2 cellular contexts compared by ENCODE assay signal in genomic region chr1:109383850-109384249, GRCh38.
TF ChIP-seq lines count a peak whose summit lies in the region.

No MANE protein-coding gene starts in this region.

TF ChIP-seq in SK-N-SH treated with all-trans-retinoic acid at 6 μM for 48 hours, 23 proteins besides CTCF, POLR2A, EP300 and RAD21:
- TF ChIP-seq, protein P1, sequence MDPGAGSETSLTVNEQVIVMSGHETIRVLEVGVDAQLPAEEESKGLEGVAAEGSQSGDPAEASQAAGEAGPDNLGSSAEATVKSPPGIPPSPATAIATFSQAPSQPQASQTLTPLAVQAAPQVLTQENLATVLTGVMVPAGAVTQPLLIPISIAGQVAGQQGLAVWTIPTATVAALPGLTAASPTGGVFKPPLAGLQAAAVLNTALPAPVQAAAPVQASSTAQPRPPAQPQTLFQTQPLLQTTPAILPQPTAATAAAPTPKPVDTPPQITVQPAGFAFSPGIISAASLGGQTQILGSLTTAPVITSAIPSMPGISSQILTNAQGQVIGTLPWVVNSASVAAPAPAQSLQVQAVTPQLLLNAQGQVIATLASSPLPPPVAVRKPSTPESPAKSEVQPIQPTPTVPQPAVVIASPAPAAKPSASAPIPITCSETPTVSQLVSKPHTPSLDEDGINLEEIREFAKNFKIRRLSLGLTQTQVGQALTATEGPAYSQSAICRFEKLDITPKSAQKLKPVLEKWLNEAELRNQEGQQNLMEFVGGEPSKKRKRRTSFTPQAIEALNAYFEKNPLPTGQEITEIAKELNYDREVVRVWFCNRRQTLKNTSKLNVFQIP (CRISPR knock-in tag; IDR thresholded peaks at IDR 0.05; ENCODE audit: borderline replicate concordance, low read depth): no peak
- TF ChIP-seq ZC3H10 (CRISPR knock-in tag; IDR thresholded peaks at IDR 0.05): no peak
- TF ChIP-seq, protein P2, sequence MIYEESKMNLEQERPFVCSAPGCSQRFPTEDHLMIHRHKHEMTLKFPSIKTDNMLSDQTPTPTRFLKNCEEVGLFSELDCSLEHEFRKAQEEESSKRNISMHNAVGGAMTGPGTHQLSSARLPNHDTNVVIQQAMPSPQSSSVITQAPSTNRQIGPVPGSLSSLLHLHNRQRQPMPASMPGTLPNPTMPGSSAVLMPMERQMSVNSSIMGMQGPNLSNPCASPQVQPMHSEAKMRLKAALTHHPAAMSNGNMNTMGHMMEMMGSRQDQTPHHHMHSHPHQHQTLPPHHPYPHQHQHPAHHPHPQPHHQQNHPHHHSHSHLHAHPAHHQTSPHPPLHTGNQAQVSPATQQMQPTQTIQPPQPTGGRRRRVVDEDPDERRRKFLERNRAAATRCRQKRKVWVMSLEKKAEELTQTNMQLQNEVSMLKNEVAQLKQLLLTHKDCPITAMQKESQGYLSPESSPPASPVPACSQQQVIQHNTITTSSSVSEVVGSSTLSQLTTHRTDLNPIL (CRISPR knock-in tag; IDR thresholded peaks at IDR 0.05; ENCODE audit: low read depth): no peak
- TF ChIP-seq PPARA (CRISPR knock-in tag; IDR thresholded peaks at IDR 0.05; ENCODE audit: borderline replicate concordance): no peak
- TF ChIP-seq PATZ1 (CRISPR knock-in tag; IDR thresholded peaks at IDR 0.05; ENCODE audit: borderline replicate concordance): no peak
- no peak for TF ChIP-seq GLIS3 (CRISPR knock-in tag; IDR thresholded peaks at IDR 0.05)
- TF ChIP-seq SNAI2 (CRISPR knock-in tag; IDR thresholded peaks at IDR 0.05): no peak
- TF ChIP-seq ZNF8 (CRISPR knock-in tag; IDR thresholded peaks at IDR 0.05): no peak
- TF ChIP-seq, protein P3, sequence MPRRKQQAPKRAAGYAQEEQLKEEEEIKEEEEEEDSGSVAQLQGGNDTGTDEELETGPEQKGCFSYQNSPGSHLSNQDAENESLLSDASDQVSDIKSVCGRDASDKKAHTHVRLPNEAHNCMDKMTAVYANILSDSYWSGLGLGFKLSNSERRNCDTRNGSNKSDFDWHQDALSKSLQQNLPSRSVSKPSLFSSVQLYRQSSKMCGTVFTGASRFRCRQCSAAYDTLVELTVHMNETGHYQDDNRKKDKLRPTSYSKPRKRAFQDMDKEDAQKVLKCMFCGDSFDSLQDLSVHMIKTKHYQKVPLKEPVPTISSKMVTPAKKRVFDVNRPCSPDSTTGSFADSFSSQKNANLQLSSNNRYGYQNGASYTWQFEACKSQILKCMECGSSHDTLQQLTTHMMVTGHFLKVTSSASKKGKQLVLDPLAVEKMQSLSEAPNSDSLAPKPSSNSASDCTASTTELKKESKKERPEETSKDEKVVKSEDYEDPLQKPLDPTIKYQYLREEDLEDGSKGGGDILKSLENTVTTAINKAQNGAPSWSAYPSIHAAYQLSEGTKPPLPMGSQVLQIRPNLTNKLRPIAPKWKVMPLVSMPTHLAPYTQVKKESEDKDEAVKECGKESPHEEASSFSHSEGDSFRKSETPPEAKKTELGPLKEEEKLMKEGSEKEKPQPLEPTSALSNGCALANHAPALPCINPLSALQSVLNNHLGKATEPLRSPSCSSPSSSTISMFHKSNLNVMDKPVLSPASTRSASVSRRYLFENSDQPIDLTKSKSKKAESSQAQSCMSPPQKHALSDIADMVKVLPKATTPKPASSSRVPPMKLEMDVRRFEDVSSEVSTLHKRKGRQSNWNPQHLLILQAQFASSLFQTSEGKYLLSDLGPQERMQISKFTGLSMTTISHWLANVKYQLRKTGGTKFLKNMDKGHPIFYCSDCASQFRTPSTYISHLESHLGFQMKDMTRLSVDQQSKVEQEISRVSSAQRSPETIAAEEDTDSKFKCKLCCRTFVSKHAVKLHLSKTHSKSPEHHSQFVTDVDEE (CRISPR knock-in tag; IDR thresholded peaks at IDR 0.05): no peak
- TF ChIP-seq TCF4 (CRISPR knock-in tag; IDR thresholded peaks at IDR 0.05; ENCODE audit: borderline replicate concordance): no peak
- no peak for TF ChIP-seq ESRRG (CRISPR knock-in tag; IDR thresholded peaks at IDR 0.05)
- TF ChIP-seq ISL1 (CRISPR knock-in tag; IDR thresholded peaks at IDR 0.05): no peak
- TF ChIP-seq CSDC2 (CRISPR knock-in tag; IDR thresholded peaks at IDR 0.05): no peak
- no peak for TF ChIP-seq BACH2 (CRISPR knock-in tag; IDR thresholded peaks at IDR 0.05; ENCODE audit: borderline replicate concordance)
- no peak for TF ChIP-seq RARB (CRISPR knock-in tag; IDR thresholded peaks at IDR 0.05)
- TF ChIP-seq ZNF565 (CRISPR knock-in tag; conservative IDR thresholded peaks at IDR 0.05; ENCODE audit: low read depth): no peak
- TF ChIP-seq, protein P4, sequence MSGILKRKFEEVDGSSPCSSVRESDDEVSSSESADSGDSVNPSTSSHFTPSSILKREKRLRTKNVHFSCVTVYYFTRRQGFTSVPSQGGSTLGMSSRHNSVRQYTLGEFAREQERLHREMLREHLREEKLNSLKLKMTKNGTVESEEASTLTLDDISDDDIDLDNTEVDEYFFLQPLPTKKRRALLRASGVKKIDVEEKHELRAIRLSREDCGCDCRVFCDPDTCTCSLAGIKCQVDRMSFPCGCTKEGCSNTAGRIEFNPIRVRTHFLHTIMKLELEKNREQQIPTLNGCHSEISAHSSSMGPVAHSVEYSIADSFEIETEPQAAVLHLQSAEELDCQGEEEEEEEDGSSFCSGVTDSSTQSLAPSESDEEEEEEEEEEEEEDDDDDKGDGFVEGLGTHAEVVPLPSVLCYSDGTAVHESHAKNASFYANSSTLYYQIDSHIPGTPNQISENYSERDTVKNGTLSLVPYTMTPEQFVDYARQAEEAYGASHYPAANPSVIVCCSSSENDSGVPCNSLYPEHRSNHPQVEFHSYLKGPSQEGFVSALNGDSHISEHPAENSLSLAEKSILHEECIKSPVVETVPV (CRISPR knock-in tag; IDR thresholded peaks at IDR 0.05): no peak

TF ChIP-seq in SK-N-SH, 30 proteins besides CTCF, POLR2A, EP300 and RAD21 (continued from another document):
- no peak for TF ChIP-seq ZBTB33 (IDR thresholded peaks at IDR 0.05; ENCODE audit: borderline replicate concordance, low read depth)
